In the genomic region with DNA sequence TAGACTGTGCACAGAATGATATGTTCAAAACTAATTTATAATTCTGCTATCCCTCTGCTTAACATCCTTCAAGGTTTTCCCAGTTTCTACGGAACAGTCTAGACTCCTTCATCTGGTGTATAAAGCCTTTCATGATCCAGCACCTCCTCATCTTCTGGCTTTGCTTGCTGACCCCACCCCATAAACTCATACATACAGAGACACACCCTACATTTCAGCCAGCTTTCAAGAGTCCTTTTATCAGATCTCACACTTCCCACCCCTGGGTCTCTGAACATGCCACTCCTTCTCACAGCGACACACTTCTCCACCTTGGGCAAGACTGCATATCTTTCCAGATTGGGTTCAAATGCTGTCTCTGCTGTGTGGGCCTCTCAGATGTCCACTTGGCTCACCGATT, we compare ENCODE assay signal across 12 cellular contexts.
A peak's percentile ranks its signal among the peaks of the same experiment; 100 is the strongest.
DNase-seq lines count a peak whose midpoint lies in the region; ATAC-seq, FAIRE-seq and TF ChIP-seq lines count a peak whose summit lies in the region.
"Had no signal": no experiment of that assay in that cellular context is flagged by ENCODE, and none has a peak within 500 bp of the region (broad histone marks: within the 10 kb centered on the region; RNA-seq: fewer than 3 reads in every experiment).

No MANE protein-coding gene starts in this region.

- H3K4me2 ChIP-seq in OCI-LY7 (ENCODE audit: low read length) (peak overlapping the region; percentile 10; the same call in 1 of the 2 replicates), smooth muscle cell (peak overlapping the region; percentile 14)
- H3K4me2 ChIP-seq: hepatocyte had no signal

- no peaks in the 10 kb centered on the region for H3K27me3 ChIP-seq in smooth muscle cell (ENCODE audit: low read depth)
- H3K27me3 ChIP-seq: hepatocyte had no signal

- no peaks in the 10 kb centered on the region for H3K27me3 Mint-ChIP-seq in activated naive CD4-positive, alpha-beta T cell treated with anti-CD3 and anti-CD28 coated beads for 36 hours (ENCODE audit: low read depth)
- no peaks in the 10 kb centered on the region for H3K27me3 Mint-ChIP-seq in effector memory CD8-positive, alpha-beta T cell

- CTCF ChIA-PET in activated naive CD4-positive, alpha-beta T cell treated with anti-CD3 and anti-CD28 coated beads for 36 hours (lab: Charles Lee), result no interaction called here
- CTCF ChIA-PET in OCI-LY7 (lab: Charles Lee; ENCODE audit: unreplicated experiment), result no interaction called here

- no peaks in the 10 kb centered on the region for H3K9me2 ChIP-seq in OCI-LY7 (ENCODE audit: insufficient read depth, low read length)

- no peak overlapping the region for H3K4me3 Mint-ChIP-seq in activated naive CD4-positive, alpha-beta T cell treated with anti-CD3 and anti-CD28 coated beads for 36 hours
- H3K4me3 Mint-ChIP-seq in effector memory CD8-positive, alpha-beta T cell, result peak overlapping the region; percentile 55 to 69

- POLR2A ChIA-PET in OCI-LY7 (lab: Charles Lee), result interaction anchor here (0.9 kb wide), 1 partner anchor 87 kb away, joined by 3 read pairs; no protein-coding TSS in a partner anchor

- ATAC-seq in effector memory CD8-positive, alpha-beta T cell (replicated peaks), result no peak

- H3K27ac Mint-ChIP-seq in activated naive CD4-positive, alpha-beta T cell treated with anti-CD3 and anti-CD28 coated beads for 36 hours, result peak overlapping the region; percentile 22
- H3K27ac Mint-ChIP-seq in effector memory CD8-positive, alpha-beta T cell, result peak overlapping the region; percentile 75 to 79

- H2AFZ ChIP-seq in OCI-LY7 (ENCODE audit: low read length) (peak overlapping the region; percentile 22; the same call in 1 of the 2 replicates), smooth muscle cell (ENCODE audit: low read depth) (no peak overlapping the region)
- H2AFZ ChIP-seq: hepatocyte had no signal

- no peak for TF ChIP-seq CTCF in OCI-LY7 (conservative IDR thresholded peaks at IDR 0.05; ENCODE audit: low read length)
- TF ChIP-seq CTCF in smooth muscle cell (IDR thresholded peaks at IDR 0.05; ENCODE audit: borderline replicate concordance, insufficient read depth, poor library complexity, severe bottlenecking), result no peak
- no peak for TF ChIP-seq CTCF in D721Med (IDR thresholded peaks at IDR 0.05; ENCODE audit: insufficient read depth, missing control alignments)

- peak overlapping the region; percentile 2 for H3K27ac ChIP-seq in OCI-LY7 (ENCODE audit: low read depth, low read length, poor library complexity, severe bottlenecking)
- peak overlapping the region; percentile 16 for H3K27ac ChIP-seq in smooth muscle cell (ENCODE audit: low read depth)
- H3K27ac ChIP-seq: hepatocyte had no signal

- H3K4me3 ChIP-seq in OCI-LY7 (ENCODE audit: low read depth, low read length, poor library complexity, severe bottlenecking) (no peak overlapping the region), smooth muscle cell (no peak overlapping the region)
- H3K4me3 ChIP-seq: hepatocyte had no signal

- H3K36me3 Mint-ChIP-seq in activated naive CD4-positive, alpha-beta T cell treated with anti-CD3 and anti-CD28 coated beads for 36 hours (ENCODE audit: low read depth), result no peaks in the 10 kb centered on the region
- no peaks in the 10 kb centered on the region for H3K36me3 Mint-ChIP-seq in effector memory CD8-positive, alpha-beta T cell (ENCODE audit: insufficient read depth)

- H3K9ac ChIP-seq in smooth muscle cell (ENCODE audit: low read depth), result no peak overlapping the region

- H3K79me2 ChIP-seq in OCI-LY7 (ENCODE audit: insufficient read depth, low read depth, low read length) (no peaks in the 10 kb centered on the region), smooth muscle cell (ENCODE audit: low read depth) (no peaks in the 10 kb centered on the region)
- H3K79me2 ChIP-seq: hepatocyte had no signal

- H3K9me3 Mint-ChIP-seq in activated naive CD4-positive, alpha-beta T cell treated with anti-CD3 and anti-CD28 coated beads for 36 hours, result no peaks in the 10 kb centered on the region
- no peaks in the 10 kb centered on the region for H3K9me3 Mint-ChIP-seq in effector memory CD8-positive, alpha-beta T cell

- 87% methylated on average over 3 of the region's 3 CpGs for WGBS in smooth muscle cell (ENCODE audit: low lambda C conversion rate)

- no peak for FAIRE-seq in D721Med (lab: Jason Lieb, UNC)

- peaks cover 33% of the 10 kb centered on the region for H3K4me1 Mint-ChIP-seq in activated naive CD4-positive, alpha-beta T cell treated with anti-CD3 and anti-CD28 coated beads for 36 hours (ENCODE audit: low read depth)
- H3K4me1 Mint-ChIP-seq in effector memory CD8-positive, alpha-beta T cell (ENCODE audit: low read depth in 2 of 2), result peaks cover 29 to 37% of the 10 kb centered on the region in 2 donors

- no peaks in the 10 kb centered on the region for H3F3A ChIP-seq in smooth muscle cell (ENCODE audit: low read depth)

- H3K4me1 ChIP-seq in OCI-LY7 (ENCODE audit: insufficient read depth, low read length, poor library complexity, severe bottlenecking) (peaks cover 89% of the 10 kb centered on the region), smooth muscle cell (ENCODE audit: low read depth) (peaks cover 23% of the 10 kb centered on the region)

- H3K36me3 ChIP-seq in OCI-LY7 (ENCODE audit: insufficient read depth, low read length) (no peaks in the 10 kb centered on the region; the same call in 1 of the 2 replicates), smooth muscle cell (ENCODE audit: low read depth) (no peaks in the 10 kb centered on the region)

- no peak for DNase-seq in activated naive CD4-positive, alpha-beta T cell treated with anti-CD3 and anti-CD28 coated beads for 36 hours
- no peak for DNase-seq in activated naive CD4-positive, alpha-beta T cell treated with anti-CD3 and anti-CD28 coated beads, Interleukin-2, amount 50 U/mL, for 16 hours
- DNase-seq in OCI-LY7 (ENCODE audit: low spot score), result no peak
- no peak for DNase-seq in effector memory CD8-positive, alpha-beta T cell
- DNase-seq in smooth muscle cell (lab: John Stamatoyannopoulos, UW; ENCODE audit: unreplicated experiment), result no peak
- DNase-seq in T1000 (lab: John Stamatoyannopoulos, UW), result no peak
- DNase-seq in D721Med (ENCODE audit: insufficient read length, low spot score), result no peak
- DNase-seq in NCI-H146 treated with DMSO at 0.1 percent for 48 hours (lab: John Stamatoyannopoulos, UW; ENCODE audit: unreplicated experiment), result no peak
- DNase-seq: effector CD8-positive, alpha-beta T cell; NCI-H1105; Right ventricle myocardium superior had no signal

- intact Hi-C loops in activated naive CD4-positive, alpha-beta T cell treated with anti-CD3 and anti-CD28 coated beads for 36 hours (cut with micrococcal nuclease), result loop anchor here (2.0 kb wide), 1 partner anchor 64 kb away; no protein-coding TSS in a partner anchor
- intact Hi-C loops in OCI-LY7 (cut with micrococcal nuclease; ENCODE audit: unreplicated experiment), result no loop called here

- no TSS peak for BruUV-seq in OCI-LY7 (replicated peaks; lab: Mats Ljungman, UMichigan)

- H4K20me1 ChIP-seq in OCI-LY7 (ENCODE audit: insufficient read depth, low read length) (no peaks in the 10 kb centered on the region), smooth muscle cell (ENCODE audit: low read depth) (no peaks in the 10 kb centered on the region)

- H3K9me3 ChIP-seq in OCI-LY7 (ENCODE audit: low read length), result no peaks in the 10 kb centered on the region; the same call in 1 of the 2 replicates
- no peaks in the 10 kb centered on the region for H3K9me3 ChIP-seq in smooth muscle cell (replicated peaks; ENCODE audit: low read depth)
